In the genomic region with DNA sequence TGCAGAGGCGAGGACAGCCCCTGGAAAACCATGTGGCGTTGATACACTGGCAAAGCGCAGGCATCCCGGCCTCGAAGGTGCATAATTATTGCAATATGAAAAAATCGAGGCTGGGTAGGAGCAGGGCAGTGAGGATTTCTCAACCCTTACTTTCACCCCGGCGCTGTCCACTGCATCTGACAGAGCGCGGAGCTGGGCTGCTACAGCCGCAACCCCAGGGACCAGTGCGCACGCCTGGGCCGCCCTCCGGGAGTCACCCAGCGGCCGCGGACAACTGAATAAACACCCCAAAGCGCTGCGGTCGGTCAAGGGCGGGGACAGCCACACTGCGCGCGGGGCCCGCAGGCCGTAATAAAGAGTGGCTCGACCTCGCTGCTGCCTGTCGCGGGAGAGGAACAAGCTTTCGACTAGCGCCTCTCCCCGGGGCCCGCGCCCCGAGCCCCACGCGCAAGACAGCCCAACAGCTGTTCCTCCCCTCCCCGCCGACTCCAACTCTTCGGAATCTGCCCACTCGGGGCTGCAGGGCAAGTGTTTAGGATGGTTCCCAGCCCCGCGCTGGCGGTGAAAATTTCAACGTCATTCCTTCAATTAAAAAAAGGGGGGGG, we compare ENCODE assay signal across 1 cellular context.
TF ChIP-seq lines count a peak whose summit lies in the region.

No MANE protein-coding gene starts in this region.

TF ChIP-seq in endothelial cell of umbilical vein, 7 proteins besides CTCF, POLR2A, EP300 and RAD21:
- no peak for TF ChIP-seq POLR2AphosphoS5 (IDR thresholded peaks at IDR 0.05; ENCODE audit: insufficient read depth, low read depth, low read length)
- peak; percentile 59 for TF ChIP-seq EZH2 (IDR thresholded peaks at IDR 0.05; ENCODE audit: borderline replicate concordance, low read depth, low read length, severe bottlenecking)
- no peak for TF ChIP-seq FOS (IDR thresholded peaks at IDR 0.05; ENCODE audit: borderline replicate concordance, insufficient read depth, low read length)
